In genomic region chr13:97359181-97360057, GRCh38 we compare ENCODE assay signal across 8 cellular contexts.
DNase-seq lines count a peak whose midpoint lies in the region; ATAC-seq, FAIRE-seq and TF ChIP-seq lines count a peak whose summit lies in the region.

No MANE protein-coding gene starts in this region.

- no peaks in the 10 kb centered on the region for H3K27me3 ChIP-seq in bronchial epithelial cell (ENCODE audit: control insufficient read depth, insufficient read depth, low read length)
- H3K27me3 ChIP-seq in kidney epithelial cell (ENCODE audit: control insufficient read depth, insufficient read depth, low read length) = no peaks in the 10 kb centered on the region

- peaks cover 11% of the 10 kb centered on the region for H3K36me3 ChIP-seq in bronchial epithelial cell (ENCODE audit: control insufficient read depth, insufficient read depth, low read length)
- H3K36me3 ChIP-seq in kidney epithelial cell (ENCODE audit: control insufficient read depth, insufficient read depth, low read length) = peaks cover 1% of the 10 kb centered on the region

- TF ChIP-seq CTCF in bronchial epithelial cell (IDR thresholded peaks at IDR 0.05; ENCODE audit: insufficient read depth, low read length, severe bottlenecking) (peak; percentile 72), kidney epithelial cell (IDR thresholded peaks at IDR 0.05; ENCODE audit: insufficient read depth, low read length, poor library complexity, severe bottlenecking) (peak; percentile 81)

- H3K4me3 ChIP-seq in bronchial epithelial cell (ENCODE audit: low read depth, low read length) = no peak overlapping the region
- H3K4me3 ChIP-seq in kidney epithelial cell (ENCODE audit: low read depth, low read length) = no peak overlapping the region

- ATAC-seq in GM18499 (IDR thresholded peaks at IDR 0.05; ENCODE audit: insufficient read depth, unreplicated experiment) = peak; percentile 82
- peak; percentile 93 for ATAC-seq in HG02870 (IDR thresholded peaks at IDR 0.05; ENCODE audit: unreplicated experiment)

- peak; percentile 70 for DNase-seq in AG08396 (ENCODE audit: low spot score)
- DNase-seq in NCI-H146 (lab: John Stamatoyannopoulos, UW) = peak; percentile 64
- DNase-seq in T-helper 1 cell = peak in 3 of 5 donors; percentile 14 to 50 (median 36)
- peak; percentile 66 for DNase-seq in bronchial epithelial cell (ENCODE audit: low read depth)
- DNase-seq in kidney epithelial cell (ENCODE audit: low read depth) = peak; percentile 12
- DNase-seq in stimulated activated CD4-positive, alpha-beta T cell treated with anti-CD3 and anti-CD28 coated beads, Interleukin-4, amount 100 ng/mL, for 1 hour = peak; percentile 15

- no peak for FAIRE-seq in bronchial epithelial cell (lab: Jason Lieb, UNC)

Comparison
In these comparisons a context has a peak if more than half of its experiments do, and no peak if none do; other contexts are left out.
1. DNase-seq: peak in every context shown above with its lines; median percentile 70 in AG08396; 66 in bronchial epithelial cell; 64 in NCI-H146; 36 in T-helper 1 cell; 15 in stimulated activated CD4-positive, alpha-beta T cell treated with anti-CD3 and anti-CD28 coated beads, Interleukin-4, amount 100 ng/mL, for 1 hour; 12 in kidney epithelial cell.